In the genomic region with DNA sequence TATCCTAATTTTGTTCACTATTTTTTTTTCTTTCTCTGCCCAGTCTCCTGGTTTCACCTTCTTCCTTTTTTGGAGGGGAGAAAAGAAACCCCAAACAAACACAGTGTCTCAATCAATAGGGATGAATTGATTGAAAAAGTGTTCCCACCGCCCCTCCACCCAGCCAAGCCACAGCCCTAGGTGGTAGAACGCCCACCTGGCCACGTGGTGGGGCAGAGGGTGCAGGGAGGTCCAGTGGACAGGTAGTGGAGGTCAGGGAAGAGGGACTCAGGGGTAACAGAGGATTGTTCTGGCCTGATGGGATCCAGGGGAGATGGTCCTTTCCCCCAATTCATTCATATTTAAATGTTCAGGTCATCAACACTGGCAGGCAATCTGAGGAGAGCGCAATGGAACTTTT, we compare ENCODE assay signal across 15 cellular contexts. TPM values are rescaled to one million over a fixed set of nuclear protein-coding genes. Genes with fewer than 3 reads are reported as not detected.
A peak's percentile ranks its signal among the peaks of the same experiment; 100 is the strongest.
DNase-seq lines count a peak whose midpoint lies in the region; ATAC-seq, FAIRE-seq and TF ChIP-seq lines count a peak whose summit lies in the region.
"Had no signal": no experiment of that assay in that cellular context is flagged by ENCODE, and none has a peak within 500 bp of the region (broad histone marks: within the 10 kb centered on the region; RNA-seq: fewer than 3 reads in every experiment).

No MANE protein-coding gene starts in this region.

- no peak overlapping the region for H3K56ac ChIP-seq in H1 (replicated peaks; ENCODE audit: insufficient read length, low read depth, low read length)

- no peaks in the 10 kb centered on the region for H3K79me2 ChIP-seq in OCI-LY3 (ENCODE audit: low read length)
- no peaks in the 10 kb centered on the region for H3K79me2 ChIP-seq in H1 (ENCODE audit: control insufficient read depth in 1 of 2, insufficient read depth in 2 of 2, low read length in 2 of 2)

- no peak overlapping the region for H3K23ac ChIP-seq in H1 (ENCODE audit: insufficient read length)

- H2AFZ ChIP-seq in OCI-LY3 (ENCODE audit: low read depth, low read length), result no peak overlapping the region
- peak overlapping the region; percentile 86; the same call in 1 of the 2 replicates for H2AFZ ChIP-seq in H1 (ENCODE audit: low read length)

- H3K9ac ChIP-seq in OCI-LY3 (ENCODE audit: low read length) (no peak overlapping the region), H1 (replicated peaks in 1 of 4; ENCODE audit: extremely low read depth in 1 of 4, low read depth in 3 of 4, low read length in 3 of 4) (no peak overlapping the region)

- no peak overlapping the region for H4K91ac ChIP-seq in H1 (replicated peaks; ENCODE audit: insufficient read length, low read length)

- no peak overlapping the region for H3K4me3 ChIP-seq in OCI-LY3 (ENCODE audit: low read length)
- H3K4me3 ChIP-seq in H1 (ENCODE audit: extremely low read depth in 1 of 4, insufficient read depth in 2 of 4, low read depth in 3 of 4, low read length in 4 of 4), result peak overlapping the region; percentile 40 to 70 (median 50); a peak in 5 of 8 replicates
- peak overlapping the region; percentile 38 for H3K4me3 ChIP-seq in lower lobe of right lung
- peak overlapping the region; percentile 70 to 72 for H3K4me3 ChIP-seq in tibial artery
- H3K4me3 ChIP-seq: pancreas had no signal

- H4K20me1 ChIP-seq in OCI-LY3 (ENCODE audit: insufficient read depth, low read length) (no peaks in the 10 kb centered on the region), H1 (replicated peaks in 1 of 2; ENCODE audit: control insufficient read depth in 1 of 2, insufficient read depth in 2 of 2, low read length in 2 of 2) (no peaks in the 10 kb centered on the region)

- no peak for FAIRE-seq in H1 (lab: Jason Lieb, UNC)
- FAIRE-seq: endometrium, pancreas had no signal

- 0% methylated on average over 4 of the region's 4 CpGs; no CpG with 5 or more reads in 1 of the 2 experiments for WGBS in H1 (ENCODE audit: extremely low coverage in 1 of 2, insufficient coverage in 1 of 2, insufficient read length in 1 of 2, insufficient replicate concordance in 2 of 2, low coverage in 1 of 2, low lambda C conversion rate in 2 of 2, missing lambda C conversion rate in 1 of 2), 2 experiments

- H3K36me3 ChIP-seq in OCI-LY3 (replicated peaks; ENCODE audit: low read depth, low read length), result no peaks in the 10 kb centered on the region
- no peaks in the 10 kb centered on the region for H3K36me3 ChIP-seq in H1 (ENCODE audit: control insufficient read depth in 2 of 4, insufficient read depth in 4 of 4, low read length in 3 of 4)
- H3K36me3 ChIP-seq in lower lobe of right lung, result no peaks in the 10 kb centered on the region
- H3K36me3 ChIP-seq in tibial artery, result no peaks in the 10 kb centered on the region
- H3K36me3 ChIP-seq: pancreas had no signal

- H3K27me3 ChIP-seq in OCI-LY3 (ENCODE audit: low read depth, low read length) (peaks cover 23% of the 10 kb centered on the region), H1 (replicated peaks in 1 of 4; ENCODE audit: control insufficient read depth in 3 of 4, extremely low read depth in 1 of 4, insufficient read depth in 3 of 4, low read length in 3 of 4) (peaks cover 0 to 9% (median 4%) of the 10 kb centered on the region in 4 experiments; a peak in 5 of 7 replicates), lower lobe of right lung (ENCODE audit: low read depth) (peaks cover 12% of the 10 kb centered on the region), tibial artery (no peaks in the 10 kb centered on the region)

- no peak overlapping the region for H3K27ac ChIP-seq in OCI-LY3 (ENCODE audit: low read length)
- H3K27ac ChIP-seq in H1 (ENCODE audit: low read depth, low read length), result no peak overlapping the region
- H3K27ac ChIP-seq in lower lobe of right lung, result peak overlapping the region; percentile 49
- peak overlapping the region; percentile 95 to 97 for H3K27ac ChIP-seq in tibial artery
- H3K27ac ChIP-seq: pancreas had no signal

- no peaks in the 10 kb centered on the region for H3K79me1 ChIP-seq in H1 (ENCODE audit: low read depth, low read length)

- H2AK5ac ChIP-seq in H1 (ENCODE audit: low read depth, low read length), result no peak overlapping the region

- POLR2A ChIA-PET in H1 (lab: Charles Lee; ENCODE audit: partially characterized antibody), result no interaction called here

- H3K9me3 ChIP-seq in OCI-LY3 (ENCODE audit: insufficient read depth, low read length) (no peaks in the 10 kb centered on the region), H1 (ENCODE audit: insufficient read depth in 2 of 2, low read depth in 1 of 2, low read length in 1 of 2) (no peaks in the 10 kb centered on the region), lower lobe of right lung (no peaks in the 10 kb centered on the region), tibial artery (no peaks in the 10 kb centered on the region)
- H3K9me3 ChIP-seq: pancreas had no signal

- no peak overlapping the region for H2BK20ac ChIP-seq in H1 (ENCODE audit: low read length)

- DNase-seq in H1 (ENCODE audit: low read depth in 1 of 2, low spot score in 2 of 2) (no peak), lower lobe of right lung (no peak), tibial artery (no peak), LoVo (ENCODE audit: low spot score) (no peak)
- DNase-seq in effector CD8-positive, alpha-beta T cell (lab: John Stamatoyannopoulos, UW), result no peak
- DNase-seq in stimulated activated naive CD4-positive, alpha-beta T cell (lab: John Stamatoyannopoulos, UW), result no peak
- DNase-seq: activated naive CD8-positive, alpha-beta T cell treated with anti-CD3 and anti-CD28 coated beads, Interleukin-2, amount 10 ng/mL, durations not matched to agents 7 days and 5 days; left colon; MM.1S; pancreas; RPMI8226; stimulated activated CD4-positive, alpha-beta T cell treated with anti-CD3 and anti-CD28 coated beads, Interleukin-4, amount 100 ng/mL, for 4 hours had no signal

- TF ChIP-seq CTCF in OCI-LY3 (IDR thresholded peaks at IDR 0.05; ENCODE audit: low read depth, low read length) (no peak), H1 (IDR thresholded peaks at IDR 0.05; ENCODE audit: control extremely low read depth in 1 of 3, insufficient read depth in 1 of 3, low read depth in 1 of 3, low read length in 3 of 3) (no peak), lower lobe of right lung (IDR thresholded peaks at IDR 0.05) (no peak), tibial artery (IDR thresholded peaks at IDR 0.05) (no peak)

- peak overlapping the region; percentile 72; the same call in 1 of the 2 replicates for H3K18ac ChIP-seq in H1 (ENCODE audit: extremely low read depth, low read length)

- TF ChIP-seq POLR2A in H1 (IDR thresholded peaks at IDR 0.05; ENCODE audit: control extremely low read depth in 1 of 2, low read depth in 2 of 2, low read length in 2 of 2), result no peak

- H3K14ac ChIP-seq in H1 (ENCODE audit: insufficient read length), result no peak overlapping the region

- intact Hi-C loops in lower lobe of right lung (cut with DNase I) (no loop called here), tibial artery (cut with DNase I; ENCODE audit: low total_unique reads) (no loop called here)

- H3K4me1 ChIP-seq in OCI-LY3 (ENCODE audit: low read length), result peaks cover 21% of the 10 kb centered on the region
- H3K4me1 ChIP-seq in H1 (replicated peaks in 1 of 4; ENCODE audit: control insufficient read depth in 3 of 4, insufficient read depth in 4 of 4, low read length in 3 of 4), result peaks cover 9 to 30% (median 19%) of the 10 kb centered on the region in 4 experiments
- H3K4me1 ChIP-seq in lower lobe of right lung, result peaks cover 22% of the 10 kb centered on the region
- H3K4me1 ChIP-seq in tibial artery, result peaks cover 0 to 48% (median 24%) of the 10 kb centered on the region in 4 donors
- H3K4me1 ChIP-seq: pancreas had no signal

- no peak overlapping the region for H2BK5ac ChIP-seq in H1 (ENCODE audit: low read depth, low read length)

- no peak overlapping the region for H4K8ac ChIP-seq in H1 (ENCODE audit: extremely low read depth, insufficient read depth, low read length)

- H2BK15ac ChIP-seq in H1 (ENCODE audit: low read length), result no peak overlapping the region

- H3K4me2 ChIP-seq in OCI-LY3 (ENCODE audit: low read length) (peak overlapping the region; percentile 39), H1 (ENCODE audit: insufficient read depth in 1 of 2, low read depth in 2 of 2, low read length in 2 of 2) (peak overlapping the region; percentile 95 to 98)

- CTCF ChIA-PET in H1 (lab: Charles Lee; ENCODE audit: partially characterized antibody), result interaction anchor here (1.2 to 2.6 kb wide), 4 partner anchors 10 to 697 kb away, joined by 3 to 19 read pairs (median 6); no protein-coding TSS in a partner anchor

- TF ChIP-seq RAD21 in H1 (IDR thresholded peaks at IDR 0.05 in 1 of 2, conservative IDR thresholded peaks at IDR 0.05 in 1 of 2; ENCODE audit: low read depth in 2 of 2, low read length in 2 of 2), result no peak

- no peak for TF ChIP-seq EP300 in H1 (IDR thresholded peaks at IDR 0.05; ENCODE audit: borderline replicate concordance in 1 of 2, low read depth in 2 of 2, low read length in 2 of 2)

- H3K23me2 ChIP-seq in H1 (ENCODE audit: low read depth, low read length), result peaks cover 11% of the 10 kb centered on the region

- no peak overlapping the region for H4K5ac ChIP-seq in H1 (ENCODE audit: insufficient read length, low read depth, low read length)

- ATAC-seq in lower lobe of right lung (no peak), HG02798 (IDR thresholded peaks at IDR 0.05; ENCODE audit: poor library complexity, unreplicated experiment) (no peak)
- ATAC-seq: left colon, pancreas had no signal

- no peak overlapping the region for H2BK120ac ChIP-seq in H1 (replicated peaks; ENCODE audit: low read depth, low read length)

- no peak overlapping the region for H3K4ac ChIP-seq in H1 (replicated peaks; ENCODE audit: insufficient read length, low read depth, low read length)

- no peak overlapping the region for H2BK12ac ChIP-seq in H1 (ENCODE audit: low read depth, low read length)

TF ChIP-seq in H1, 55 proteins besides CTCF, POLR2A, EP300 and RAD21:
- TF ChIP-seq, protein P1, sequence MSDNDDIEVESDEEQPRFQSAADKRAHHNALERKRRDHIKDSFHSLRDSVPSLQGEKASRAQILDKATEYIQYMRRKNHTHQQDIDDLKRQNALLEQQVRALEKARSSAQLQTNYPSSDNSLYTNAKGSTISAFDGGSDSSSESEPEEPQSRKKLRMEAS (IDR thresholded peaks at IDR 0.05), result peak; percentile 75
- TF ChIP-seq CTBP2 (IDR thresholded peaks at IDR 0.05; ENCODE audit: borderline replicate concordance, insufficient read depth, insufficient read length, low read length) (no peak), EGR1 (IDR thresholded peaks at IDR 0.05; ENCODE audit: borderline replicate concordance, low read depth, low read length) (no peak), BRCA1 (IDR thresholded peaks at IDR 0.05; ENCODE audit: low read depth, low read length) (no peak)
TF ChIP-seq in H1: peak in this region for 1.

RNA-seq across cellular contexts. Expression of a gene that starts 1.8 kb away (rescaled TPM):
- 2.7 and 2.8 TPM in 2 replicates for total RNA-seq in H1 (2021; fragmentation: NEBNext Ultra II Directional; extraction: Animal tissue kit (Norgen Biotek cat#: 25700))
- 1.1 TPM in 2 replicates for polyA plus RNA-seq in H1 (2011; rRNA removed)
- polyA plus RNA-seq in H1 (2011; cell fraction: cytosol; rRNA removed), result 1.2 TPM
- polyA plus RNA-seq in H1 (2011; cell fraction: nucleus; rRNA removed), result 3.3 TPM
- 1.8 to 2.4 TPM (median 2.1 TPM) in 4 replicates for polyA plus RNA-seq in H1 (2012, experiment 1 of 2)
- polyA plus RNA-seq in H1 (2012, experiment 2 of 2), result 0.52 TPM
- polyA plus RNA-seq in H1 (2013, experiment 1 of 2), result 0.59 TPM
- polyA plus RNA-seq in H1 (2013, experiment 2 of 2), result 0.96 TPM
- polyA minus RNA-seq in H1 (2011; rRNA and poly(A)+ RNA removed), result 3.3 and 5.0 TPM in 2 replicates
- 2.0 TPM for polyA minus RNA-seq in H1 (2011; cell fraction: cytosol; rRNA and poly(A)+ RNA removed)
- 6.6 TPM for polyA minus RNA-seq in H1 (2011; cell fraction: nucleus; rRNA and poly(A)+ RNA removed)
- total RNA-seq in lower lobe of right lung, result 81.2 TPM
- total RNA-seq: activated naive CD8-positive, alpha-beta T cell treated with anti-CD3 and anti-CD28 coated beads, Interleukin-2, amount 10 ng/mL, durations not matched to agents 7 days and 5 days had no signal

Comparison
In these comparisons a context has a peak if more than half of its experiments do, and no peak if none do; other contexts are left out.
1. H3K27ac ChIP-seq: peak in lower lobe of right lung (single experiment) and tibial artery (2 of 2); none in OCI-LY3 (single experiment) and H1 (single experiment).
2. RNA of a gene that starts 1.8 kb away (total RNA-seq): 81.2 TPM in lower lobe of right lung (single experiment); 2.7 to 2.8 TPM in H1; every median in the first group is over 10 times any median in the second.